8 cellular contexts compared by ENCODE assay signal in genomic region chr3:56468184-56469106, GRCh38. TPM values are rescaled to one million over a fixed set of nuclear protein-coding genes. Genes with fewer than 3 reads are reported as not detected.
DNase-seq lines count a peak whose midpoint lies in the region; ATAC-seq and TF ChIP-seq lines count a peak whose summit lies in the region.

ERC2 (minus strand) TSS chr3:56468467.

- no peaks in the 10 kb centered on the region for H3K4me1 ChIP-seq in IMR-90 (ENCODE audit: control insufficient read depth, insufficient read depth, low read length)

- H3K9ac ChIP-seq in IMR-90 (ENCODE audit: low read depth, low read length) = no peak within 1 kb of the TSS

- no peaks in the 10 kb centered on the region for H3K9me3 Mint-ChIP-seq in activated T-cell treated with anti-CD3 and anti-CD28 coated beads, Interleukin-2, amount 50 U/mL, for 72 hours
- H3K9me3 Mint-ChIP-seq in osteocyte (ENCODE audit: unreplicated experiment) = no peaks in the 10 kb centered on the region

- no peak within 1 kb of the TSS for H3K18ac ChIP-seq in IMR-90 (ENCODE audit: low read depth, low read length)

- no peaks in the 10 kb centered on the region for H3K9me1 ChIP-seq in IMR-90 (ENCODE audit: insufficient read depth, low read length)

- no peak within 1 kb of the TSS for H4K8ac ChIP-seq in IMR-90 (ENCODE audit: low read depth in 2 of 2, low read length in 2 of 2)

- H3K27me3 Mint-ChIP-seq in activated T-cell treated with anti-CD3 and anti-CD28 coated beads, Interleukin-2, amount 50 U/mL, for 72 hours (ENCODE audit: low read depth) = peaks cover 66% of the 10 kb centered on the region
- H3K27me3 Mint-ChIP-seq in osteocyte (ENCODE audit: unreplicated experiment) = peaks cover 31% of the 10 kb centered on the region

- POLR2A ChIA-PET in IMR-90 (lab: Charles Lee; ENCODE audit: unreplicated experiment) = no interaction called here

- in situ Hi-C loops in IMR-90 (cut with MboI; ENCODE audit: low sequenced_read_pairs) = no loop called here

- H2AK9ac ChIP-seq in IMR-90 (replicated peaks; ENCODE audit: low read depth, low read length, poor library complexity) = no peak within 1 kb of the TSS

- peak within 1 kb of the TSS; percentile 72 for H3K4me2 ChIP-seq in IMR-90 (ENCODE audit: low read depth, low read length)

- H3K4me1 Mint-ChIP-seq in activated T-cell treated with anti-CD3 and anti-CD28 coated beads, Interleukin-2, amount 50 U/mL, for 72 hours (ENCODE audit: low read depth) = no peaks in the 10 kb centered on the region
- peaks cover 10% of the 10 kb centered on the region for H3K4me1 Mint-ChIP-seq in osteocyte (ENCODE audit: unreplicated experiment)

- H2BK5ac ChIP-seq in IMR-90 (ENCODE audit: low read depth, low read length, poor library complexity, severe bottlenecking) = no peak within 1 kb of the TSS

- H3K4me3 Mint-ChIP-seq in activated T-cell treated with anti-CD3 and anti-CD28 coated beads, Interleukin-2, amount 50 U/mL, for 72 hours = peak within 1 kb of the TSS; percentile 74 to 82
- peak within 1 kb of the TSS; percentile 68 for H3K4me3 Mint-ChIP-seq in osteocyte (ENCODE audit: unreplicated experiment)

- intact Hi-C loops in IMR-90 (cut with micrococcal nuclease) (no loop called here), Right ventricle myocardium superior (cut with DNase I) (no loop called here)

- peak within 1 kb of the TSS; percentile 26; the same call in 1 of the 2 replicates for H3K4me3 ChIP-seq in IMR-90 (ENCODE audit: insufficient read depth, low read depth, low read length)

- H3K27ac ChIP-seq in C4-2B (no peak within 1 kb of the TSS), IMR-90 (ENCODE audit: insufficient read depth, low read length) (no peak within 1 kb of the TSS)

- H3K79me1 ChIP-seq in IMR-90 (ENCODE audit: low read depth in 1 of 2, low read length in 2 of 2) = no peaks in the 10 kb centered on the region

- DNase-seq in IMR-90 (no peak), Right ventricle myocardium superior (peak; percentile 49), osteocyte (ENCODE audit: extremely low spot score, unreplicated experiment) (no peak), AML-193 (lab: John Stamatoyannopoulos, UW) (no peak)
- DNase-seq in activated T-cell treated with anti-CD3 and anti-CD28 coated beads, Interleukin-2, amount 50 U/mL, for 72 hours = peak; percentile 1
- DNase-seq in activated effector memory CD4-positive, alpha-beta T cell treated with Interleukin-2 at 50 U/mL for 16 hours = no peak

- ATAC-seq in IMR-90 (ENCODE audit: low read depth) (peak; percentile 98), Right ventricle myocardium superior (ENCODE audit: poor library complexity) (peak; percentile 88), HG02798 (IDR thresholded peaks at IDR 0.05; ENCODE audit: poor library complexity, unreplicated experiment) (no peak)
- peak; percentile 41 to 47 for ATAC-seq in activated T-cell treated with anti-CD3 and anti-CD28 coated beads, Interleukin-2, amount 50 U/mL, for 72 hours (replicated peaks in 1 of 2)

- no peak within 1 kb of the TSS for H4K91ac ChIP-seq in IMR-90 (ENCODE audit: insufficient read depth, low read depth, low read length)

- H3K9me3 ChIP-seq in IMR-90 (ENCODE audit: control insufficient read depth, insufficient read depth, low read length) = no peaks in the 10 kb centered on the region

- no peak within 1 kb of the TSS for H2AK5ac ChIP-seq in IMR-90 (ENCODE audit: low read depth, low read length)

- H3K36me3 Mint-ChIP-seq in activated T-cell treated with anti-CD3 and anti-CD28 coated beads, Interleukin-2, amount 50 U/mL, for 72 hours (ENCODE audit: insufficient read depth in 2 of 2) = peaks cover 0 to 2% of the 10 kb centered on the region in 2 donors
- no peaks in the 10 kb centered on the region for H3K36me3 Mint-ChIP-seq in osteocyte (ENCODE audit: unreplicated experiment)

- no peak within 1 kb of the TSS for H4K5ac ChIP-seq in IMR-90 (ENCODE audit: low read depth, low read length)

- no peaks in the 10 kb centered on the region for H4K20me1 ChIP-seq in IMR-90 (ENCODE audit: insufficient read depth, low read length)

- H3K56ac ChIP-seq in IMR-90 (ENCODE audit: extremely low read depth, insufficient read depth, low read length) = no peak within 1 kb of the TSS

- no peak within 1 kb of the TSS for H3K23ac ChIP-seq in IMR-90 (ENCODE audit: low read depth, low read length)

- 3% methylated on average over 28 of the region's 82 CpGs; no CpG with 5 or more reads in 1 of the 2 experiments for WGBS in IMR-90 (ENCODE audit: extremely low coverage in 2 of 2, insufficient read length in 1 of 2), 2 experiments

- TF ChIP-seq POLR2A in IMR-90 (IDR thresholded peaks at IDR 0.05; ENCODE audit: low read depth, low read length) = no peak

- H2BK120ac ChIP-seq in IMR-90 (ENCODE audit: low read depth, low read length) = no peak within 1 kb of the TSS

- no TSS peak for BruUV-seq in IMR-90 (replicated peaks; lab: Mats Ljungman, UMichigan)

- no peak within 1 kb of the TSS for H3K4ac ChIP-seq in IMR-90 (ENCODE audit: low read depth, low read length)

- H3K27ac Mint-ChIP-seq in activated T-cell treated with anti-CD3 and anti-CD28 coated beads, Interleukin-2, amount 50 U/mL, for 72 hours = no peak within 1 kb of the TSS
- no peak within 1 kb of the TSS for H3K27ac Mint-ChIP-seq in osteocyte (ENCODE audit: unreplicated experiment)

- CTCF ChIA-PET in IMR-90 (lab: Yijun Ruan, JAX) = no interaction called here

- H3K14ac ChIP-seq in IMR-90 (replicated peaks; ENCODE audit: low read depth, low read length) = no peak within 1 kb of the TSS

- TF ChIP-seq CTCF in C4-2B (conservative IDR thresholded peaks at IDR 0.05) (peak; percentile 56), IMR-90 (conservative IDR thresholded peaks at IDR 0.05; ENCODE audit: low read depth, low read length) (no peak), osteocyte (IDR thresholded peaks at IDR 0.05) (peak; percentile 41)

- no peak within 1 kb of the TSS for H2BK15ac ChIP-seq in IMR-90 (ENCODE audit: low read depth, low read length)

- peaks cover 14% of the 10 kb centered on the region for H3K27me3 ChIP-seq in IMR-90 (ENCODE audit: control insufficient read depth, insufficient read depth, low read length)

- no peak for TF ChIP-seq RAD21 in IMR-90 (IDR thresholded peaks at IDR 0.05; ENCODE audit: low read length)

- dilution Hi-C loops in IMR-90 (cut with HindIII; ENCODE audit: low sequenced_read_pairs, unreplicated experiment) = no loop called here

- no peak within 1 kb of the TSS for H2BK20ac ChIP-seq in IMR-90 (ENCODE audit: low read depth, low read length)

- peak within 1 kb of the TSS; percentile 71 for H2AFZ ChIP-seq in IMR-90 (replicated peaks; ENCODE audit: low read length, poor library complexity)

- H3K36me3 ChIP-seq in IMR-90 (ENCODE audit: control insufficient read depth, insufficient read depth, low read length) = no peaks in the 10 kb centered on the region

TF ChIP-seq in IMR-90, 13 proteins besides CTCF, POLR2A, EP300 and RAD21:
- no peak for TF ChIP-seq CEBPB (IDR thresholded peaks at IDR 0.05; ENCODE audit: low read depth, low read length)
- no peak for TF ChIP-seq MXI1 (IDR thresholded peaks at IDR 0.05; ENCODE audit: borderline replicate concordance, low read depth, low read length)
- no peak for TF ChIP-seq MAFK (IDR thresholded peaks at IDR 0.05; ENCODE audit: low read depth, low read length)
- TF ChIP-seq CHD1 (IDR thresholded peaks at IDR 0.05; ENCODE audit: low read depth, low read length) = no peak
- TF ChIP-seq BHLHE40 (IDR thresholded peaks at IDR 0.05; ENCODE audit: low read depth, low read length) = no peak
- TF ChIP-seq USF2 (IDR thresholded peaks at IDR 0.05; ENCODE audit: low read depth, low read length) = no peak
- TF ChIP-seq FOS (IDR thresholded peaks at IDR 0.05; ENCODE audit: low read depth, low read length) = no peak
- no peak for TF ChIP-seq RCOR1 (IDR thresholded peaks at IDR 0.05; ENCODE audit: insufficient replicate concordance, low read length)
- TF ChIP-seq MAZ (IDR thresholded peaks at IDR 0.05; ENCODE audit: borderline replicate concordance, low read depth, low read length) = no peak
- TF ChIP-seq RFX5 (IDR thresholded peaks at IDR 0.05; ENCODE audit: low read depth, low read length) = no peak
- TF ChIP-seq SMC3 (IDR thresholded peaks at IDR 0.05; ENCODE audit: low read depth, low read length) = no peak
- TF ChIP-seq ELK1 (IDR thresholded peaks at IDR 0.05; ENCODE audit: borderline replicate concordance, low read depth, low read length) = no peak
- TF ChIP-seq NFE2L2 (IDR thresholded peaks at IDR 0.05; ENCODE audit: low read depth, low read length) = no peak

RNA-seq across cellular contexts. Expression of gene ERC2, which starts in this region (rescaled TPM):
- total RNA-seq in IMR-90 (2012; rRNA removed) (0.18 and 0.28 TPM in 2 replicates), Right ventricle myocardium superior (0.81 TPM), osteocyte (0.35 and 0.78 TPM in 2 replicates)
- 0.14 and 0.17 TPM in 2 replicates for polyA plus RNA-seq in IMR-90 (2012; rRNA removed)
- polyA plus RNA-seq in IMR-90 (2012; cell fraction: cytosol; rRNA removed) = 0.09 TPM in 1 of 2 replicates, not detected in the other
- 0.01 TPM in 1 of 2 replicates, not detected in the other for polyA plus RNA-seq in IMR-90 (2012; cell fraction: nucleus; rRNA removed; ENCODE audit: low replicate concordance)
- under 1 TPM; 0.19 to 0.35 TPM for total RNA-seq in activated T-cell treated with anti-CD3 and anti-CD28 coated beads, Interleukin-2, amount 50 U/mL, for 72 hours

Comparison
In these comparisons a context has a peak if more than half of its experiments do, and no peak if none do; other contexts are left out.
1. Peak in ATAC-seq, H3K4me3 ChIP-seq and H3K4me2 ChIP-seq in IMR-90; RNA of the gene not detected or under 1 TPM.
2. Peak in DNase-seq and ATAC-seq in activated T-cell treated with anti-CD3 and anti-CD28 coated beads, Interleukin-2, amount 50 U/mL, for 72 hours; RNA of the gene not detected or under 1 TPM.
3. Peak in DNase-seq and ATAC-seq in Right ventricle myocardium superior; RNA of the gene not detected or under 1 TPM.